Comparison of ENCODE assay signal across 1 cellular context in the genomic region with DNA sequence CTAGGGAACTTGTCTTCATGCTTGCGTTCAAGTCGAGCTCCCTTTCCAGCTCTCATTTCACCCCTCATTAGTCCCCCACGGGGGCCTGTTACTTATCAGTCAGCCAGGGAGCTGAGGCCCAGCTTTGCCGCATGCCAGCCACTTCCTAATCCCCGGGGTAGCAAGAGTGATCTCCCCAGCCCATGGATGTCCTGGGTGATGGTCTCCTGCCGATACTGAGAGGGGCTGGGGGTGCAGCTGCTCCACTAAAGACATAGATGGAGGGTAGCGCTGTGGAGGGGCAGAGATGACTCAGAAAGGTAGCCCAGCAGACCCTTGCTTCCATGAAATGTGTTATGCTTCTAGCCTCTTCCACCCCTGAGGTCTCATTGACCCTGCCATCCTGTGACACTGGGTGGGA.
TF ChIP-seq lines count a peak whose summit lies in the region.

No MANE protein-coding gene starts in this region.

TF ChIP-seq in IMR-90, 13 proteins besides CTCF, POLR2A, EP300 and RAD21:
- TF ChIP-seq, protein P1, sequence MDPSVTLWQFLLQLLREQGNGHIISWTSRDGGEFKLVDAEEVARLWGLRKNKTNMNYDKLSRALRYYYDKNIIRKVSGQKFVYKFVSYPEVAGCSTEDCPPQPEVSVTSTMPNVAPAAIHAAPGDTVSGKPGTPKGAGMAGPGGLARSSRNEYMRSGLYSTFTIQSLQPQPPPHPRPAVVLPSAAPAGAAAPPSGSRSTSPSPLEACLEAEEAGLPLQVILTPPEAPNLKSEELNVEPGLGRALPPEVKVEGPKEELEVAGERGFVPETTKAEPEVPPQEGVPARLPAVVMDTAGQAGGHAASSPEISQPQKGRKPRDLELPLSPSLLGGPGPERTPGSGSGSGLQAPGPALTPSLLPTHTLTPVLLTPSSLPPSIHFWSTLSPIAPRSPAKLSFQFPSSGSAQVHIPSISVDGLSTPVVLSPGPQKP (IDR thresholded peaks at IDR 0.05; ENCODE audit: borderline replicate concordance, low read depth, low read length): no peak
- no peak for TF ChIP-seq SMC3 (IDR thresholded peaks at IDR 0.05; ENCODE audit: low read depth, low read length)
- no peak for TF ChIP-seq NFE2L2 (IDR thresholded peaks at IDR 0.05; ENCODE audit: low read depth, low read length)
- TF ChIP-seq RFX5 (IDR thresholded peaks at IDR 0.05; ENCODE audit: low read depth, low read length): no peak
- no peak for TF ChIP-seq CEBPB (IDR thresholded peaks at IDR 0.05; ENCODE audit: low read depth, low read length)
- TF ChIP-seq MAZ (IDR thresholded peaks at IDR 0.05; ENCODE audit: borderline replicate concordance, low read depth, low read length): no peak
- no peak for TF ChIP-seq BHLHE40 (IDR thresholded peaks at IDR 0.05; ENCODE audit: low read depth, low read length)
- no peak for TF ChIP-seq MAFK (IDR thresholded peaks at IDR 0.05; ENCODE audit: low read depth, low read length)
- TF ChIP-seq FOS (IDR thresholded peaks at IDR 0.05; ENCODE audit: low read depth, low read length): no peak
- no peak for TF ChIP-seq USF2 (IDR thresholded peaks at IDR 0.05; ENCODE audit: low read depth, low read length)
- TF ChIP-seq MXI1 (IDR thresholded peaks at IDR 0.05; ENCODE audit: borderline replicate concordance, low read depth, low read length): no peak
- no peak for TF ChIP-seq RCOR1 (IDR thresholded peaks at IDR 0.05; ENCODE audit: insufficient replicate concordance, low read length)
- no peak for TF ChIP-seq CHD1 (IDR thresholded peaks at IDR 0.05; ENCODE audit: low read depth, low read length)
